ENCODE assay signal across 1 cellular context in the genomic region with DNA sequence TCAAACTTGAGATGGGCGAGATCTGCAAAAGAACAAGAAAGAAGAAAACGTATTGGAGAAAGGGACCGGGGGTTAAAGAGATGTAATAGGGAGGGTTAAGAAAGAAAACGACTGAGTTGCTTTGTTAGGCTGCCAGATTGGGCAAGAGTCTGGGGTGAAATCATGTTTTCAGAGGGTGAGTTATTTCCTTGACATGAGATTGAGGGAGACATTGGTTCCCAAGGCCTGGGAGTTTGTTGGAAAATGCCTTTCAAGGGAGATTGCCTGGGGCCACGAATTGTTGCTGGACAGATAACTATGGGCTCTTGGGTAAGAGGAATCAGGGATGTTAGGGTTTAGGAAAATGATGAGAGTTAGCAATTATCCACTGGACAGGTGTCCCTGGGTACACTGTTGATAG.
TF ChIP-seq lines count a peak whose summit lies in the region.

No MANE protein-coding gene starts in this region.

TF ChIP-seq in WTC11, 78 proteins besides CTCF, POLR2A, EP300 and RAD21 (continued from another document):
- TF ChIP-seq, protein P1, sequence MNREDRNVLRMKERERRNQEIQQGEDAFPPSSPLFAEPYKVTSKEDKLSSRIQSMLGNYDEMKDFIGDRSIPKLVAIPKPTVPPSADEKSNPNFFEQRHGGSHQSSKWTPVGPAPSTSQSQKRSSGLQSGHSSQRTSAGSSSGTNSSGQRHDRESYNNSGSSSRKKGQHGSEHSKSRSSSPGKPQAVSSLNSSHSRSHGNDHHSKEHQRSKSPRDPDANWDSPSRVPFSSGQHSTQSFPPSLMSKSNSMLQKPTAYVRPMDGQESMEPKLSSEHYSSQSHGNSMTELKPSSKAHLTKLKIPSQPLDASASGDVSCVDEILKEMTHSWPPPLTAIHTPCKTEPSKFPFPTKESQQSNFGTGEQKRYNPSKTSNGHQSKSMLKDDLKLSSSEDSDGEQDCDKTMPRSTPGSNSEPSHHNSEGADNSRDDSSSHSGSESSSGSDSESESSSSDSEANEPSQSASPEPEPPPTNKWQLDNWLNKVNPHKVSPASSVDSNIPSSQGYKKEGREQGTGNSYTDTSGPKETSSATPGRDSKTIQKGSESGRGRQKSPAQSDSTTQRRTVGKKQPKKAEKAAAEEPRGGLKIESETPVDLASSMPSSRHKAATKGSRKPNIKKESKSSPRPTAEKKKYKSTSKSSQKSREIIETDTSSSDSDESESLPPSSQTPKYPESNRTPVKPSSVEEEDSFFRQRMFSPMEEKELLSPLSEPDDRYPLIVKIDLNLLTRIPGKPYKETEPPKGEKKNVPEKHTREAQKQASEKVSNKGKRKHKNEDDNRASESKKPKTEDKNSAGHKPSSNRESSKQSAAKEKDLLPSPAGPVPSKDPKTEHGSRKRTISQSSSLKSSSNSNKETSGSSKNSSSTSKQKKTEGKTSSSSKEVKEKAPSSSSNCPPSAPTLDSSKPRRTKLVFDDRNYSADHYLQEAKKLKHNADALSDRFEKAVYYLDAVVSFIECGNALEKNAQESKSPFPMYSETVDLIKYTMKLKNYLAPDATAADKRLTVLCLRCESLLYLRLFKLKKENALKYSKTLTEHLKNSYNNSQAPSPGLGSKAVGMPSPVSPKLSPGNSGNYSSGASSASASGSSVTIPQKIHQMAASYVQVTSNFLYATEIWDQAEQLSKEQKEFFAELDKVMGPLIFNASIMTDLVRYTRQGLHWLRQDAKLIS (CRISPR knock-in tag; IDR thresholded peaks at IDR 0.05; ENCODE audit: borderline replicate concordance), result no peak
- TF ChIP-seq RELA (CRISPR knock-in tag; IDR thresholded peaks at IDR 0.05; ENCODE audit: borderline replicate concordance) (no peak), GABPB1 (CRISPR knock-in tag; IDR thresholded peaks at IDR 0.05) (no peak), ZNF671 (CRISPR knock-in tag; IDR thresholded peaks at IDR 0.05) (no peak), NFYB (CRISPR knock-in tag; conservative IDR thresholded peaks at IDR 0.05; ENCODE audit: low read depth) (no peak), FOXJ3 (CRISPR knock-in tag; IDR thresholded peaks at IDR 0.05; ENCODE audit: borderline replicate concordance) (no peak), SMAD3 (CRISPR knock-in tag; IDR thresholded peaks at IDR 0.05; ENCODE audit: borderline replicate concordance) (no peak), HMGA2 (CRISPR knock-in tag; IDR thresholded peaks at IDR 0.05) (no peak), ESRRA (CRISPR knock-in tag; IDR thresholded peaks at IDR 0.05; ENCODE audit: borderline replicate concordance) (no peak)
